30 cellular contexts compared by ENCODE assay signal in genomic region chr10:113705344-113705878, GRCh38. TPM values are rescaled to one million over a fixed set of nuclear protein-coding genes. Genes with fewer than 3 reads are reported as not detected.
DNase-seq lines count a peak whose midpoint lies in the region; ATAC-seq and TF ChIP-seq lines count a peak whose summit lies in the region.
"Had no signal": no experiment of that assay in that cellular context is flagged by ENCODE, and none has a peak within 500 bp of the region (broad histone marks: within the 10 kb centered on the region; RNA-seq: fewer than 3 reads in every experiment).

No MANE protein-coding gene starts in this region.

- TF ChIP-seq EP300 in sigmoid colon (IDR thresholded peaks at IDR 0.05), result no peak

- no peaks in the 10 kb centered on the region for H3K27me3 ChIP-seq in CD4-positive, alpha-beta T cell (ENCODE audit: control insufficient read depth, insufficient read depth, low read length)
- H3K27me3 ChIP-seq in sigmoid colon, result no peaks in the 10 kb centered on the region
- H3K27me3 ChIP-seq: ascending aorta, cardiac muscle cell, neutrophil, tibial nerve had no signal

- H3K4me1 Mint-ChIP-seq in CD4-positive, alpha-beta T cell (ENCODE audit: low read depth), result peaks cover 42% of the 10 kb centered on the region

- H3K4me3 Mint-ChIP-seq in CD4-positive, alpha-beta T cell, result no peak overlapping the region
- H3K4me3 Mint-ChIP-seq: activated naive CD8-positive, alpha-beta T cell treated with anti-CD3 and anti-CD28 coated beads, Interleukin-2, amount 10 ng/mL, durations not matched to agents 7 days and 5 days; activated T-cell treated with anti-CD3 and anti-CD28 coated beads, Interleukin-2, amount 50 U/mL, for 24 hours; CD8-positive, alpha-beta T cell; effector memory CD8-positive, alpha-beta T cell; stimulated activated effector memory CD8-positive, alpha-beta T cell treated with anti-CD3 and anti-CD28 coated beads, Interleukin-12 subunit alpha, Interleukin-12 subunit beta, amount 100 ng/mL, for 72 hours had no signal

- peaks cover 0 to under 1% (median 0%) of the 10 kb centered on the region in 4 donors for H3K36me3 ChIP-seq in sigmoid colon
- H3K36me3 ChIP-seq: cardiac muscle cell, HAP-1, neutrophil had no signal

- no peak for ATAC-seq in CD4-positive, alpha-beta T cell (ENCODE audit: poor library complexity)
- ATAC-seq: CD8-positive, alpha-beta T cell; effector memory CD8-positive, alpha-beta T cell; stimulated activated effector memory CD8-positive, alpha-beta T cell treated with anti-CD3 and anti-CD28 coated beads, Interleukin-12 subunit alpha, Interleukin-12 subunit beta, amount 100 ng/mL, for 72 hours had no signal

- H3K36me3 Mint-ChIP-seq in CD4-positive, alpha-beta T cell (ENCODE audit: low read depth), result peaks cover 30% of the 10 kb centered on the region

- TF ChIP-seq CTCF in CD4-positive, alpha-beta T cell (IDR thresholded peaks at IDR 0.05), result peak; percentile 3
- TF ChIP-seq CTCF in RWPE1 (conservative IDR thresholded peaks at IDR 0.05; ENCODE audit: low read depth) (peak; percentile 17; the same call in 1 of the 2 replicates), sigmoid colon (IDR thresholded peaks at IDR 0.05) (no peak)

- no peak overlapping the region for H3K27ac Mint-ChIP-seq in CD4-positive, alpha-beta T cell
- H3K27ac Mint-ChIP-seq: activated naive CD8-positive, alpha-beta T cell treated with anti-CD3 and anti-CD28 coated beads, Interleukin-2, amount 10 ng/mL, durations not matched to agents 7 days and 5 days; activated T-cell treated with anti-CD3 and anti-CD28 coated beads, Interleukin-2, amount 50 U/mL, for 24 hours; CD8-positive, alpha-beta T cell had no signal

- no peak overlapping the region for H3K4me3 ChIP-seq in sigmoid colon
- H3K4me3 ChIP-seq: ascending aorta, cardiac muscle cell, coronary artery, HAP-1, left ventricle myocardium inferior, tibial nerve had no signal

- H3K9me3 Mint-ChIP-seq in CD4-positive, alpha-beta T cell, result no peaks in the 10 kb centered on the region
- H3K9me3 Mint-ChIP-seq: activated naive CD8-positive, alpha-beta T cell treated with anti-CD3 and anti-CD28 coated beads, Interleukin-2, amount 10 ng/mL, durations not matched to agents 7 days and 5 days; activated T-cell treated with anti-CD3 and anti-CD28 coated beads, Interleukin-2, amount 50 U/mL, for 24 hours; CD8-positive, alpha-beta T cell; effector memory CD8-positive, alpha-beta T cell; stimulated activated effector memory CD8-positive, alpha-beta T cell treated with anti-CD3 and anti-CD28 coated beads, Interleukin-12 subunit alpha, Interleukin-12 subunit beta, amount 100 ng/mL, for 72 hours had no signal

- no peak overlapping the region for H3K27ac ChIP-seq in CD4-positive, alpha-beta T cell (ENCODE audit: low read depth, low read length)
- H3K27ac ChIP-seq in RWPE1 (no peak overlapping the region), sigmoid colon (peak overlapping the region in 3 of 4 donors; percentile 7 to 45 (median 29))
- H3K27ac ChIP-seq: ascending aorta, cardiac muscle cell, coronary artery, HL-60, left ventricle myocardium inferior, neutrophil, tibial nerve had no signal

- no peak for DNase-seq in CD4-positive, alpha-beta T cell
- no peak for DNase-seq in RWPE1 (ENCODE audit: low spot score)
- DNase-seq in left kidney (ENCODE audit: low read depth, low spot score), result peak; percentile 60
- DNase-seq in sigmoid colon, result no peak
- DNase-seq in DMS 273 (lab: John Stamatoyannopoulos, UW; ENCODE audit: unreplicated experiment), result no peak
- no peak for DNase-seq in NCI-H748 treated with DMSO at 0.1 percent for 48 hours (lab: John Stamatoyannopoulos, UW)
- DNase-seq in activated CD4-positive, alpha-beta T cell treated with anti-CD3 and anti-CD28 coated beads for 48 hours, result no peak
- DNase-seq: activated gamma-delta T cell treated with Interleukin-2 at 50 U/mL for 16 hours; activated naive CD8-positive, alpha-beta T cell treated with anti-CD3 and anti-CD28 coated beads, Interleukin-2, amount 10 ng/mL, durations not matched to agents 7 days and 5 days; activated T-cell treated with anti-CD3 and anti-CD28 coated beads, Interleukin-2, amount 50 U/mL, for 24 hours; CD8-positive, alpha-beta T cell; DMS 273 treated with DMSO at 0.1 percent for 48 hours; islet precursor cell; left ventricle myocardium inferior; NCI-H1105; NCI-H187; NCI-H2171; Right ventricle myocardium superior had no signal

- H3K4me1 ChIP-seq in sigmoid colon, result peaks cover 0 to 43% (median 32%) of the 10 kb centered on the region in 4 donors
- H3K4me1 ChIP-seq: HAP-1 had no signal

- CTCF ChIA-PET in CD4-positive, alpha-beta T cell (lab: Charles Lee), result interaction anchor here (0.6 kb wide), 1 partner anchor 373 kb away, joined by 4 read pairs; no protein-coding TSS in a partner anchor
- CTCF ChIA-PET in RWPE1 (lab: Yijun Ruan, JAX), result interaction anchor here (0.6 to 1.1 kb wide), 4 partner anchors 8 to 1953 kb away, joined by 3 to 5 read pairs (median 3); no protein-coding TSS in a partner anchor

- no peak for TF ChIP-seq POLR2A in sigmoid colon (IDR thresholded peaks at IDR 0.05)

- POLR2A ChIA-PET in CD4-positive, alpha-beta T cell (lab: Charles Lee), result interaction anchor here (0.5 kb wide), 1 partner anchor 454 kb away, joined by 4 read pairs; no protein-coding TSS in a partner anchor
- POLR2A ChIA-PET in RWPE1 (lab: Yijun Ruan, JAX; ENCODE audit: low non-redundant PET), result no interaction called here

- no peaks in the 10 kb centered on the region for H3K27me3 Mint-ChIP-seq in CD4-positive, alpha-beta T cell
- H3K27me3 Mint-ChIP-seq: activated naive CD8-positive, alpha-beta T cell treated with anti-CD3 and anti-CD28 coated beads, Interleukin-2, amount 10 ng/mL, durations not matched to agents 7 days and 5 days; activated T-cell treated with anti-CD3 and anti-CD28 coated beads, Interleukin-2, amount 50 U/mL, for 24 hours; effector memory CD8-positive, alpha-beta T cell had no signal

- no peaks in the 10 kb centered on the region for H3K9me3 ChIP-seq in CD4-positive, alpha-beta T cell (ENCODE audit: control insufficient read depth, low read length)
- H3K9me3 ChIP-seq in sigmoid colon, result no peaks in the 10 kb centered on the region
- H3K9me3 ChIP-seq: ascending aorta, HAP-1, left ventricle myocardium inferior, neutrophil, tibial nerve had no signal

- intact Hi-C loops in CD4-positive, alpha-beta T cell (cut with DNase I, micrococcal nuclease), result loop anchor here (2.0 kb wide), 2 partner anchors 395 to 399 kb away; no protein-coding TSS in a partner anchor
- intact Hi-C loops in sigmoid colon (cut with DNase I), result loop anchor here (5.0 kb wide), 3 partner anchors 92 to 397 kb away; partner anchors contain the start of genes DCLRE1A and NHLRC2

- WGBS in sigmoid colon, 2 donors, result 77 to 78% methylated on average over 2 of the region's 2 CpGs

RNA-seq across cellular contexts. Expression of gene CASP7, which starts 25.7 kb away (rescaled TPM):
- total RNA-seq in CD4-positive, alpha-beta T cell, result 1 to 10 TPM; 8.5 to 8.6 TPM
- 10 to 100 TPM; 11.4 to 17.8 (median 14.5) TPM for total RNA-seq in sigmoid colon
- 100 to 1,000 TPM in 2 of 3 donors, 10 to 100 TPM in 1; 86.0 to 338 (median 178) TPM for polyA plus RNA-seq in sigmoid colon

RNA-seq across cellular contexts. Expression of gene NRAP, which starts 41.6 kb away (rescaled TPM):
- not detected for total RNA-seq in CD4-positive, alpha-beta T cell
- total RNA-seq in sigmoid colon, result not detected
- polyA plus RNA-seq in sigmoid colon, result 1 to 10 TPM in 1 of 3 donors, under 1 TPM in 2; 0.41 to 1.2 (median 0.46) TPM
- total RNA-seq: activated naive CD8-positive, alpha-beta T cell treated with anti-CD3 and anti-CD28 coated beads, Interleukin-2, amount 10 ng/mL, durations not matched to agents 7 days and 5 days; ascending aorta; CD8-positive, alpha-beta T cell; MCF 10A; T-helper 2 cell treated with Interferon-gamma antibody and Interleukin-4, amounts not matched to agents 100 ng/mL and 5 ng/mL, for 36 hours had no signal

RNA-seq across cellular contexts. Expression of gene PLEKHS1, which starts 46.1 kb away (rescaled TPM):
- total RNA-seq in CD4-positive, alpha-beta T cell, result under 1 TPM in 1 of 2 experiments, not detected in 1; 0.08 TPM
- total RNA-seq in sigmoid colon, result not detected
- 10 to 100 TPM in 1 of 3 donors, 1 to 10 TPM in 2; 1.4 to 11.0 (median 3.6) TPM for polyA plus RNA-seq in sigmoid colon
- total RNA-seq: activated naive CD8-positive, alpha-beta T cell treated with anti-CD3 and anti-CD28 coated beads, Interleukin-2, amount 10 ng/mL, durations not matched to agents 7 days and 5 days; ascending aorta; cardiac muscle cell; CD8-positive, alpha-beta T cell; left ventricle myocardium inferior; MCF 10A; NCI-H460; Right ventricle myocardium superior; T-helper 2 cell treated with Interferon-gamma antibody and Interleukin-4, amounts not matched to agents 100 ng/mL and 5 ng/mL, for 36 hours; tibial nerve had no signal
- polyA plus RNA-seq: cardiac muscle cell had no signal

Comparison
In these comparisons a context has a peak if more than half of its experiments do, and no peak if none do; other contexts are left out.
1. H3K27ac ChIP-seq: peak in sigmoid colon (3 of 4); none in CD4-positive, alpha-beta T cell (single experiment) and RWPE1 (single experiment).
2. CTCF ChIP-seq: peak in CD4-positive, alpha-beta T cell (single experiment) and RWPE1 (single experiment); none in sigmoid colon (0 of 4).